ENCODE assay signal across 1 cellular context in genomic region chr22:26342719-26343449, GRCh38.
TF ChIP-seq lines count a peak whose summit lies in the region.

No MANE protein-coding gene starts in this region.

TF ChIP-seq in WTC11, 78 proteins besides CTCF, POLR2A, EP300 and RAD21 (continued from another document):
- TF ChIP-seq, protein P1, sequence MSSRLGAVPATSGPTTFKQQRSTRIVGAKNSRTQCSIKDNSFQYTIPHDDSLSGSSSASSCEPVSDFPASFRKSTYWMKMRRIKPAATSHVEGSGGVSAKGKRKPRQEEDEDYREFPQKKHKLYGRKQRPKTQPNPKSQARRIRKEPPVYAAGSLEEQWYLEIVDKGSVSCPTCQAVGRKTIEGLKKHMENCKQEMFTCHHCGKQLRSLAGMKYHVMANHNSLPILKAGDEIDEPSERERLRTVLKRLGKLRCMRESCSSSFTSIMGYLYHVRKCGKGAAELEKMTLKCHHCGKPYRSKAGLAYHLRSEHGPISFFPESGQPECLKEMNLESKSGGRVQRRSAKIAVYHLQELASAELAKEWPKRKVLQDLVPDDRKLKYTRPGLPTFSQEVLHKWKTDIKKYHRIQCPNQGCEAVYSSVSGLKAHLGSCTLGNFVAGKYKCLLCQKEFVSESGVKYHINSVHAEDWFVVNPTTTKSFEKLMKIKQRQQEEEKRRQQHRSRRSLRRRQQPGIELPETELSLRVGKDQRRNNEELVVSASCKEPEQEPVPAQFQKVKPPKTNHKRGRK (CRISPR knock-in tag; IDR thresholded peaks at IDR 0.05; ENCODE audit: borderline replicate concordance): no peak
- no peak for TF ChIP-seq TP53 (CRISPR knock-in tag; IDR thresholded peaks at IDR 0.05)
